8 cellular contexts compared by ENCODE assay signal in genomic region chr20:47358672-47359532, GRCh38. TPM values are rescaled to one million over a fixed set of nuclear protein-coding genes. Genes with fewer than 3 reads are reported as not detected.
DNase-seq lines count a peak whose midpoint lies in the region; ATAC-seq, FAIRE-seq and TF ChIP-seq lines count a peak whose summit lies in the region.

No MANE protein-coding gene starts in this region.

- H3K4me2 ChIP-seq in A549: peak overlapping the region; percentile 68

- no peak for FAIRE-seq in A549 (lab: Jason Lieb, UNC)

- H3K4me1 ChIP-seq in A549 (peaks cover 86% of the 10 kb centered on the region), ES-I3 (ENCODE audit: insufficient read depth, low read length) (peaks cover 61% of the 10 kb centered on the region), right atrium auricular region (peaks cover 0 to 86% of the 10 kb centered on the region in 2 donors), prostate gland (replicated peaks) (peaks cover 62% of the 10 kb centered on the region)

- CTCF ChIA-PET in A549 (lab: Yijun Ruan, JAX): interaction anchor here (0.6 to 14.5 kb wide), 9 partner anchors 12 to 219 kb away, joined by 3 to 137 read pairs (median 4); no protein-coding TSS in a partner anchor

- WGBS in A549 (ENCODE audit: missing lambda C conversion rate): under 1% methylated on average over 15 of the region's 17 CpGs
- WGBS in prostate gland: 9% methylated on average over 17 of the region's 17 CpGs

- DNase-seq in A549 (ENCODE audit: low read depth in 1 of 2, low spot score in 1 of 2): peak; percentile 32 to 97
- DNase-seq in NCI-H510A (lab: John Stamatoyannopoulos, UW): peak; percentile 58
- DNase-seq in amygdala (lab: John Stamatoyannopoulos, UW): peak in 54 of 56 donors; percentile 28 to 88 (median 72)
- peak; percentile 91 for DNase-seq in right atrium auricular region (ENCODE audit: low spot score)
- DNase-seq in prostate gland (ENCODE audit: low spot score): peak; percentile 95

- H3K27me3 ChIP-seq in right atrium auricular region (no peaks in the 10 kb centered on the region), prostate gland (replicated peaks; ENCODE audit: insufficient read depth) (no peaks in the 10 kb centered on the region)

- peak overlapping the region; percentile 33 for H3K9ac ChIP-seq in ES-I3 (ENCODE audit: low read depth, low read length)

- peak; percentile 46 for TF ChIP-seq POLR2A in A549 (IDR thresholded peaks at IDR 0.05; ENCODE audit: low read length)
- peak; percentile 56 for TF ChIP-seq POLR2A in prostate gland (IDR thresholded peaks at IDR 0.05)
- TF ChIP-seq POLR2A in GM18505 (IDR thresholded peaks at IDR 0.05; ENCODE audit: borderline replicate concordance, extremely low read depth, insufficient read depth, insufficient read length): no peak

- TF ChIP-seq EP300 in A549 (IDR thresholded peaks at IDR 0.05): peak; percentile 92 to 94; a peak in 3 of 5 replicates

- H3K27ac ChIP-seq in A549 (peak overlapping the region; percentile 100), right atrium auricular region (peak overlapping the region; percentile 97 to 99), prostate gland (peak overlapping the region; percentile 99)

- intact Hi-C loops in prostate gland (cut with DNase I): loop anchor here (2.0 to 5.0 kb wide), 3 partner anchors 24 to 82 kb away; no protein-coding TSS in a partner anchor

- TF ChIP-seq CTCF in A549 (IDR thresholded peaks at IDR 0.05): no peak
- no peak for TF ChIP-seq CTCF in right atrium auricular region (IDR thresholded peaks at IDR 0.05)
- no peak for TF ChIP-seq CTCF in prostate gland (IDR thresholded peaks at IDR 0.05)

- H3K4me3 ChIP-seq in A549 (peak overlapping the region; percentile 1; the same call in 1 of the 3 replicates), right atrium auricular region (no peak overlapping the region), prostate gland (no peak overlapping the region)

- POLR2A ChIA-PET in A549 (lab: Yijun Ruan, JAX): interaction anchor here (0.6 to 6.4 kb wide), 19 partner anchors 9 to 262 kb away, joined by 3 to 83 read pairs (median 6); partner anchors contain the start of gene NCOA3

- TF ChIP-seq RAD21 in A549 (conservative IDR thresholded peaks at IDR 0.05 in 1 of 2, IDR thresholded peaks at IDR 0.05 in 1 of 2): peak in 1 of 2 experiments; percentile 61; a peak in 3 of 5 replicates

- H3K9me3 ChIP-seq in A549 (no peaks in the 10 kb centered on the region), ES-I3 (ENCODE audit: control insufficient read depth, insufficient read depth, low read length) (no peaks in the 10 kb centered on the region), right atrium auricular region (no peaks in the 10 kb centered on the region), prostate gland (no peaks in the 10 kb centered on the region)

- ATAC-seq in A549 (peak; percentile 40 to 59), GM18870 (IDR thresholded peaks at IDR 0.05; ENCODE audit: unreplicated experiment) (no peak), GM18505 (IDR thresholded peaks at IDR 0.05; ENCODE audit: unreplicated experiment) (no peak)

- H3K36me3 ChIP-seq in ES-I3 (ENCODE audit: insufficient read depth, low read length): no peaks in the 10 kb centered on the region
- no peaks in the 10 kb centered on the region for H3K36me3 ChIP-seq in right atrium auricular region
- H3K36me3 ChIP-seq in prostate gland: no peaks in the 10 kb centered on the region

TF ChIP-seq in A549, 52 proteins besides CTCF, POLR2A, EP300 and RAD21 (continues in another document):
- TF ChIP-seq FOXS1 (CRISPR knock-in tag; IDR thresholded peaks at IDR 0.05) (0 out of 2 replicates have a peak, but pooled peaks have one; percentile 54), TFCP2L1 (CRISPR knock-in tag; IDR thresholded peaks at IDR 0.05) (peak; percentile 16; the same call in 1 of the 2 replicates), CHD2 (IDR thresholded peaks at IDR 0.05; ENCODE audit: low read length, partially characterized antibody) (no peak), BHLHE40 (IDR thresholded peaks at IDR 0.05; ENCODE audit: low read depth, low read length) (no peak), MAX (IDR thresholded peaks at IDR 0.05) (peak; percentile 64), CEBPB (IDR thresholded peaks at IDR 0.05) (peak; percentile 85 to 92), RARB (CRISPR knock-in tag; IDR thresholded peaks at IDR 0.05) (peak; percentile 48; the same call in 1 of the 2 replicates), REST (IDR thresholded peaks at IDR 0.05) (no peak), EHMT2 (IDR thresholded peaks at IDR 0.05; ENCODE audit: low read depth) (no peak), JUN (IDR thresholded peaks at IDR 0.05) (peak; percentile 87 to 94), HOXA7 (CRISPR knock-in tag; IDR thresholded peaks at IDR 0.05) (peak; percentile 77; the same call in 1 of the 2 replicates), ZSCAN20 (CRISPR knock-in tag; IDR thresholded peaks at IDR 0.05) (peak; percentile 61), SMC3 (IDR thresholded peaks at IDR 0.05) (peak; percentile 43; the same call in 2 of the 3 replicates), HEYL (CRISPR knock-in tag; IDR thresholded peaks at IDR 0.05) (peak; percentile 95; the same call in 1 of the 2 replicates), JUNB (IDR thresholded peaks at IDR 0.05) (peak; percentile 53; the same call in 1 of the 2 replicates), CBX2 (IDR thresholded peaks at IDR 0.05; ENCODE audit: borderline replicate concordance, low read depth) (no peak), ZNF302 (CRISPR knock-in tag; IDR thresholded peaks at IDR 0.05) (peak; percentile 72), HOXB5 (CRISPR knock-in tag; IDR thresholded peaks at IDR 0.05) (peak; percentile 92), FOSB (CRISPR knock-in tag; IDR thresholded peaks at IDR 0.05) (peak; percentile 80), FOSL2 (IDR thresholded peaks at IDR 0.05) (0 out of 2 replicates have a peak, but pooled peaks have one; percentile 17), FOSL2 (CRISPR knock-in tag; IDR thresholded peaks at IDR 0.05) (peak; percentile 32; the same call in 1 of the 2 replicates), EHF (CRISPR knock-in tag; IDR thresholded peaks at IDR 0.05) (peak; percentile 41; the same call in 1 of the 2 replicates), KDM1A (IDR thresholded peaks at IDR 0.05; ENCODE audit: low read depth) (no peak), CHD4 (IDR thresholded peaks at IDR 0.05; ENCODE audit: borderline replicate concordance) (no peak), MYC (IDR thresholded peaks at IDR 0.05; ENCODE audit: borderline replicate concordance, low read length) (0 out of 2 replicates have a peak, but pooled peaks have one; percentile 44), GATA3 (IDR thresholded peaks at IDR 0.05; ENCODE audit: borderline replicate concordance) (peak; percentile 82), TP53 (CRISPR knock-in tag; IDR thresholded peaks at IDR 0.05) (peak; percentile 72; the same call in 1 of the 2 replicates)
- TF ChIP-seq, protein P1, sequence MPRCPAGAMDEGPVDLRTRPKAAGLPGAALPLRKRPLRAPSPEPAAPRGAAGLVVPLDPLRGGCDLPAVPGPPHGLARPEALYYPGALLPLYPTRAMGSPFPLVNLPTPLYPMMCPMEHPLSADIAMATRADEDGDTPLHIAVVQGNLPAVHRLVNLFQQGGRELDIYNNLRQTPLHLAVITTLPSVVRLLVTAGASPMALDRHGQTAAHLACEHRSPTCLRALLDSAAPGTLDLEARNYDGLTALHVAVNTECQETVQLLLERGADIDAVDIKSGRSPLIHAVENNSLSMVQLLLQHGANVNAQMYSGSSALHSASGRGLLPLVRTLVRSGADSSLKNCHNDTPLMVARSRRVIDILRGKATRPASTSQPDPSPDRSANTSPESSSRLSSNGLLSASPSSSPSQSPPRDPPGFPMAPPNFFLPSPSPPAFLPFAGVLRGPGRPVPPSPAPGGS (IDR thresholded peaks at IDR 0.05): peak; percentile 83

RNA-seq across cellular contexts. Expression of gene ZMYND8, which starts 2.4 kb away (rescaled TPM):
- polyA plus RNA-seq in A549 (2011; rRNA removed) (23.6 and 24.9 TPM in 2 replicates), A549 (2017; fragmentation: RNase III; extraction: RNeasy Plus Mini Kit Qiagen cat#74134 plus additional on column Dnase treatment) (10.2 to 11.2 TPM (median 10.4 TPM) in 3 replicates)
- 10.9 TPM in 2 replicates for polyA plus RNA-seq in A549 (2012; cell fraction: cytosol; rRNA removed)
- polyA plus RNA-seq in A549 (2012; cell fraction: nucleus; rRNA removed): 19.5 and 21.4 TPM in 2 replicates
- 22.2 and 24.4 TPM in 2 replicates for polyA minus RNA-seq in A549 (2011; rRNA and poly(A)+ RNA removed)
- total RNA-seq in right atrium auricular region (10 to 100 TPM; 22.0 to 35.3 TPM), prostate gland (10 to 100 TPM; 19.9 to 70.9 TPM)

Comparison
In these comparisons a context has a peak if more than half of its experiments do, and no peak if none do; other contexts are left out.
1. ATAC-seq: peak in A549 (2 of 2); none in GM18870 (single experiment) and GM18505 (single experiment).
2. Peak in every context shown above with its lines, with median percentiles within 50 percentile points of each other: DNase-seq and H3K27ac ChIP-seq.